Comparison of ENCODE assay signal across 20 cellular contexts in genomic region chr6:160891690-160892089, GRCh38.
DNase-seq lines count a peak whose midpoint lies in the region; ATAC-seq, FAIRE-seq and TF ChIP-seq lines count a peak whose summit lies in the region.
"Had no signal": no experiment of that assay in that cellular context is flagged by ENCODE, and none has a peak within 500 bp of the region (broad histone marks: within the 10 kb centered on the region; RNA-seq: fewer than 3 reads in every experiment).

No MANE protein-coding gene starts in this region.

- TF ChIP-seq CTCF in MCF 10A (IDR thresholded peaks at IDR 0.05; ENCODE audit: unreplicated experiment) = no peak
- TF ChIP-seq CTCF in mammary epithelial cell (conservative IDR thresholded peaks at IDR 0.05 in 1 of 2, IDR thresholded peaks at IDR 0.05 in 1 of 2; ENCODE audit: extremely low read depth in 1 of 2, insufficient read depth in 1 of 2, low read depth in 1 of 2, low read length in 2 of 2) = no peak
- TF ChIP-seq CTCF in coronary artery (IDR thresholded peaks at IDR 0.05) = no peak
- no peak for TF ChIP-seq CTCF in gastroesophageal sphincter (IDR thresholded peaks at IDR 0.05)
- TF ChIP-seq CTCF in thoracic aorta (IDR thresholded peaks at IDR 0.05) = no peak

- DNase-seq in MCF 10A (ENCODE audit: unreplicated experiment) = peak; percentile 28
- DNase-seq in mammary epithelial cell = no peak
- DNase-seq in coronary artery (ENCODE audit: low spot score) = no peak
- no peak for DNase-seq in thoracic aorta (ENCODE audit: low spot score)
- DNase-seq in HTR-8/SVneo (ENCODE audit: insufficient read length, low spot score) = no peak
- DNase-seq in GM12891 (ENCODE audit: insufficient read length, low spot score) = no peak
- DNase-seq: CD8-positive, alpha-beta T cell; COR-L47; DMS153; DMS79 treated with DMSO at 0.1 percent for 48 hours; EL; GDM1; GM23248; H7 had no signal

- in situ Hi-C loops in mammary epithelial cell (cut with MboI; ENCODE audit: low sequenced_read_pairs in 2 of 2) = no loop called here

- no peak overlapping the region for H3K4me3 Mint-ChIP-seq in MCF 10A (ENCODE audit: unreplicated experiment)
- H3K4me3 Mint-ChIP-seq: CD14-positive monocyte; CD8-positive, alpha-beta T cell had no signal

- H3K9me3 ChIP-seq in mammary epithelial cell (replicated peaks; ENCODE audit: insufficient read depth, low read length) = no peaks in the 10 kb centered on the region
- H3K9me3 ChIP-seq in gastroesophageal sphincter = no peaks in the 10 kb centered on the region
- H3K9me3 ChIP-seq in thoracic aorta = no peaks in the 10 kb centered on the region

- peak overlapping the region; percentile 95 for H3K27ac Mint-ChIP-seq in MCF 10A (ENCODE audit: low read depth, unreplicated experiment)
- H3K27ac Mint-ChIP-seq: CD14-positive monocyte; CD8-positive, alpha-beta T cell had no signal

- TF ChIP-seq POLR2A in gastroesophageal sphincter (IDR thresholded peaks at IDR 0.05) = no peak
- no peak for TF ChIP-seq POLR2A in GM12891 (IDR thresholded peaks at IDR 0.05; ENCODE audit: low read depth, low read length)

- H3K4me1 ChIP-seq in mammary epithelial cell (ENCODE audit: insufficient read depth, low read length) (peaks cover 7% of the 10 kb centered on the region), gastroesophageal sphincter (no peaks in the 10 kb centered on the region), thoracic aorta (ENCODE audit: control insufficient read depth in 1 of 2, low read depth in 2 of 2) (peaks cover 16 to 36% of the 10 kb centered on the region in 2 donors)

- intact Hi-C loops in MCF 10A (cut with micrococcal nuclease) = no loop called here
- intact Hi-C loops in mammary epithelial cell (cut with micrococcal nuclease) = no loop called here

- H3K36me3 Mint-ChIP-seq in MCF 10A (ENCODE audit: insufficient read depth, unreplicated experiment) = no peaks in the 10 kb centered on the region
- H3K36me3 Mint-ChIP-seq: CD14-positive monocyte; CD8-positive, alpha-beta T cell had no signal

- H3K27me3 ChIP-seq in mammary epithelial cell (ENCODE audit: insufficient read depth, low read length) = no peaks in the 10 kb centered on the region
- no peaks in the 10 kb centered on the region for H3K27me3 ChIP-seq in gastroesophageal sphincter
- no peaks in the 10 kb centered on the region for H3K27me3 ChIP-seq in thoracic aorta (replicated peaks; ENCODE audit: insufficient read depth)

- peak; percentile 50 for ATAC-seq in gastroesophageal sphincter
- no peak for ATAC-seq in thoracic aorta (ENCODE audit: insufficient number of reproducible peaks, low FRiP score, low read depth)
- ATAC-seq in GM21515 (IDR thresholded peaks at IDR 0.05; ENCODE audit: unreplicated experiment) = no peak
- ATAC-seq: CD8-positive, alpha-beta T cell; HepG2 had no signal

- FAIRE-seq in HTR-8/SVneo (lab: Jason Lieb, UNC) (no peak), GM12891 (lab: Jason Lieb, UNC) (no peak)
- FAIRE-seq: D721Med, HepG2 had no signal

- no peak overlapping the region for H3K27ac ChIP-seq in mammary epithelial cell (ENCODE audit: insufficient read depth, low read depth, low read length)
- peak overlapping the region; percentile 28 to 37 for H3K27ac ChIP-seq in coronary artery
- no peak overlapping the region for H3K27ac ChIP-seq in gastroesophageal sphincter
- H3K27ac ChIP-seq in thoracic aorta = peak overlapping the region; percentile 27 to 59
- H3K27ac ChIP-seq: 22Rv1, GM23248 had no signal

- dilution Hi-C loops in mammary epithelial cell (cut with HindIII; ENCODE audit: low sequenced_read_pairs) = no loop called here

- WGBS in mammary epithelial cell (ENCODE audit: low coverage, missing lambda C conversion rate) = 71% methylated on average over 2 of the region's 2 CpGs
- 29 to 64% methylated on average over 2 of the region's 2 CpGs for WGBS in gastroesophageal sphincter (ENCODE audit: low coverage in 1 of 2), 2 donors

- no peaks in the 10 kb centered on the region for H3K27me3 Mint-ChIP-seq in MCF 10A (ENCODE audit: insufficient read depth, unreplicated experiment)

- H3K9ac ChIP-seq in mammary epithelial cell (ENCODE audit: insufficient read depth, low read length) = no peak overlapping the region
- H3K9ac ChIP-seq: GM23248 had no signal

- H4K20me1 ChIP-seq in mammary epithelial cell (ENCODE audit: insufficient read depth, low read length) = no peaks in the 10 kb centered on the region

- peaks cover 10% of the 10 kb centered on the region for H3K4me1 Mint-ChIP-seq in MCF 10A (ENCODE audit: insufficient read depth, unreplicated experiment)
- H3K4me1 Mint-ChIP-seq: CD14-positive monocyte had no signal

- BruUV-seq in MCF 10A (replicated peaks; lab: Mats Ljungman, UMichigan) = no TSS peak
- no TSS peak for BruUV-seq in mammary epithelial cell (replicated peaks; lab: Mats Ljungman, UMichigan)

- H2AFZ ChIP-seq in mammary epithelial cell (ENCODE audit: low read depth, low read length) = no peak overlapping the region
- H2AFZ ChIP-seq: GM23248 had no signal

- no peaks in the 10 kb centered on the region for H3K9me3 Mint-ChIP-seq in MCF 10A (ENCODE audit: unreplicated experiment)
- H3K9me3 Mint-ChIP-seq: CD8-positive, alpha-beta T cell had no signal

- H3K4me2 ChIP-seq in mammary epithelial cell (ENCODE audit: insufficient read depth, low read depth, low read length) = no peak overlapping the region

- TF ChIP-seq EP300 in gastroesophageal sphincter (IDR thresholded peaks at IDR 0.05) = no peak

- no peak overlapping the region for H3K4me3 ChIP-seq in mammary epithelial cell (replicated peaks in 1 of 3; ENCODE audit: insufficient read depth in 1 of 3, low read depth in 2 of 3, low read length in 3 of 3)
- no peak overlapping the region for H3K4me3 ChIP-seq in coronary artery
- no peak overlapping the region for H3K4me3 ChIP-seq in gastroesophageal sphincter
- no peak overlapping the region for H3K4me3 ChIP-seq in thoracic aorta
- H3K4me3 ChIP-seq: GM23248 had no signal

- CTCF ChIA-PET in MCF 10A (lab: Yijun Ruan, JAX) = interaction anchor here (0.6 kb wide), 1 partner anchor 227 kb away, joined by 4 read pairs; no protein-coding TSS in a partner anchor
- CTCF ChIA-PET in mammary epithelial cell (lab: Charles Lee; ENCODE audit: low non-redundant PET) = no interaction called here

- no peaks in the 10 kb centered on the region for H3K79me2 ChIP-seq in mammary epithelial cell (ENCODE audit: insufficient read depth, low read length)

- POLR2A ChIA-PET in MCF 10A (lab: Yijun Ruan, JAX) = interaction anchor here (0.6 to 1.7 kb wide), 3 partner anchors 9 to 362 kb away, joined by 3 to 6 read pairs (median 3); no protein-coding TSS in a partner anchor

- no peaks in the 10 kb centered on the region for H3K36me3 ChIP-seq in mammary epithelial cell (ENCODE audit: insufficient read depth, low read length)
- H3K36me3 ChIP-seq in gastroesophageal sphincter = no peaks in the 10 kb centered on the region
- no peaks in the 10 kb centered on the region for H3K36me3 ChIP-seq in thoracic aorta

TF ChIP-seq in GM12891, 5 proteins besides CTCF, POLR2A, EP300 and RAD21:
- TF ChIP-seq PAX5 (IDR thresholded peaks at IDR 0.05; ENCODE audit: insufficient read depth, low read length, severe bottlenecking) = no peak
- TF ChIP-seq TAF1 (IDR thresholded peaks at IDR 0.05; ENCODE audit: low read depth, low read length) = no peak
- TF ChIP-seq POLR2AphosphoS5 (IDR thresholded peaks at IDR 0.05; ENCODE audit: low read depth, low read length) = no peak
- TF ChIP-seq POU2F2 (IDR thresholded peaks at IDR 0.05; ENCODE audit: low read depth, low read length) = no peak
- TF ChIP-seq SPI1 (IDR thresholded peaks at IDR 0.05; ENCODE audit: low read depth, low read length) = no peak

Comparison
In these comparisons a context has a peak if more than half of its experiments do, and no peak if none do; other contexts are left out.
1. H3K27ac ChIP-seq: peak in coronary artery (2 of 2) and thoracic aorta (2 of 2); none in mammary epithelial cell (single experiment) and gastroesophageal sphincter (0 of 4).